1 cellular context compared by ENCODE assay signal in the genomic region with DNA sequence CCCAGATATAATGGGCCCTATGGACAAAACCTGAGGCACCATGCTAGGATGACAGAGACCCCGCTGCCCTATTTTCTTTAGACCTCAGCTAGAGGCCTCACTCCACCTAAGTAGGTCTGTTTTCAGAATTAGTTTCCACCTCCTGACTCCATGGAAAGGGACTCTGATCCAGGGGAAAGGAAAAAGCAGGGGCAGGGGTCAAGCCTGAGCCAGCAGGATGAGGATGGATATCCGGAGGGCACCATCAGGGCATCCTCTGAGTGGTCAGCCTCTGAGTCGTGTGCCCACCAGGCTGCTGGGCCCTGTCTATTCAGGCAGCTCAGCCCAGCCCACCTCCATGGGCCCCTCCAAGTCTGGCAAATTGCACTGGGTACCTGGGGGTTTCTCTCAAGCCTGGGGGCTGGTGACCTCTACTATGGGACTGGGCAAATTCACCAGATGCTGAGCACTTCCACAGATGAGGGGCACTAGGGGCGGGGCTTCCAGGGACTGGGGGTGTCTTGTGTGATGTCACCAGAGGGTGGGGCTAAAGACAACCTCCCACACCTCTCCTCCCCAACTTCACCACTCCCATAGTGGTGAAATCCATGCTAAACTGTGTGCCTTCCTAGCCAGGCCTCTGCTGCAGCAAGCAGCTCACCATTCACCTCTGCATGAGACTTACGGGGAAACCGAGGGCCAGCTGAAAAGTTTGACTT.
TF ChIP-seq lines count a peak whose summit lies in the region.

No MANE protein-coding gene starts in this region.

TF ChIP-seq in GM23338, 12 proteins besides CTCF, POLR2A, EP300 and RAD21:
- TF ChIP-seq POLR2AphosphoS5 (IDR thresholded peaks at IDR 0.05; ENCODE audit: low read depth) = no peak
- TF ChIP-seq, protein P1, sequence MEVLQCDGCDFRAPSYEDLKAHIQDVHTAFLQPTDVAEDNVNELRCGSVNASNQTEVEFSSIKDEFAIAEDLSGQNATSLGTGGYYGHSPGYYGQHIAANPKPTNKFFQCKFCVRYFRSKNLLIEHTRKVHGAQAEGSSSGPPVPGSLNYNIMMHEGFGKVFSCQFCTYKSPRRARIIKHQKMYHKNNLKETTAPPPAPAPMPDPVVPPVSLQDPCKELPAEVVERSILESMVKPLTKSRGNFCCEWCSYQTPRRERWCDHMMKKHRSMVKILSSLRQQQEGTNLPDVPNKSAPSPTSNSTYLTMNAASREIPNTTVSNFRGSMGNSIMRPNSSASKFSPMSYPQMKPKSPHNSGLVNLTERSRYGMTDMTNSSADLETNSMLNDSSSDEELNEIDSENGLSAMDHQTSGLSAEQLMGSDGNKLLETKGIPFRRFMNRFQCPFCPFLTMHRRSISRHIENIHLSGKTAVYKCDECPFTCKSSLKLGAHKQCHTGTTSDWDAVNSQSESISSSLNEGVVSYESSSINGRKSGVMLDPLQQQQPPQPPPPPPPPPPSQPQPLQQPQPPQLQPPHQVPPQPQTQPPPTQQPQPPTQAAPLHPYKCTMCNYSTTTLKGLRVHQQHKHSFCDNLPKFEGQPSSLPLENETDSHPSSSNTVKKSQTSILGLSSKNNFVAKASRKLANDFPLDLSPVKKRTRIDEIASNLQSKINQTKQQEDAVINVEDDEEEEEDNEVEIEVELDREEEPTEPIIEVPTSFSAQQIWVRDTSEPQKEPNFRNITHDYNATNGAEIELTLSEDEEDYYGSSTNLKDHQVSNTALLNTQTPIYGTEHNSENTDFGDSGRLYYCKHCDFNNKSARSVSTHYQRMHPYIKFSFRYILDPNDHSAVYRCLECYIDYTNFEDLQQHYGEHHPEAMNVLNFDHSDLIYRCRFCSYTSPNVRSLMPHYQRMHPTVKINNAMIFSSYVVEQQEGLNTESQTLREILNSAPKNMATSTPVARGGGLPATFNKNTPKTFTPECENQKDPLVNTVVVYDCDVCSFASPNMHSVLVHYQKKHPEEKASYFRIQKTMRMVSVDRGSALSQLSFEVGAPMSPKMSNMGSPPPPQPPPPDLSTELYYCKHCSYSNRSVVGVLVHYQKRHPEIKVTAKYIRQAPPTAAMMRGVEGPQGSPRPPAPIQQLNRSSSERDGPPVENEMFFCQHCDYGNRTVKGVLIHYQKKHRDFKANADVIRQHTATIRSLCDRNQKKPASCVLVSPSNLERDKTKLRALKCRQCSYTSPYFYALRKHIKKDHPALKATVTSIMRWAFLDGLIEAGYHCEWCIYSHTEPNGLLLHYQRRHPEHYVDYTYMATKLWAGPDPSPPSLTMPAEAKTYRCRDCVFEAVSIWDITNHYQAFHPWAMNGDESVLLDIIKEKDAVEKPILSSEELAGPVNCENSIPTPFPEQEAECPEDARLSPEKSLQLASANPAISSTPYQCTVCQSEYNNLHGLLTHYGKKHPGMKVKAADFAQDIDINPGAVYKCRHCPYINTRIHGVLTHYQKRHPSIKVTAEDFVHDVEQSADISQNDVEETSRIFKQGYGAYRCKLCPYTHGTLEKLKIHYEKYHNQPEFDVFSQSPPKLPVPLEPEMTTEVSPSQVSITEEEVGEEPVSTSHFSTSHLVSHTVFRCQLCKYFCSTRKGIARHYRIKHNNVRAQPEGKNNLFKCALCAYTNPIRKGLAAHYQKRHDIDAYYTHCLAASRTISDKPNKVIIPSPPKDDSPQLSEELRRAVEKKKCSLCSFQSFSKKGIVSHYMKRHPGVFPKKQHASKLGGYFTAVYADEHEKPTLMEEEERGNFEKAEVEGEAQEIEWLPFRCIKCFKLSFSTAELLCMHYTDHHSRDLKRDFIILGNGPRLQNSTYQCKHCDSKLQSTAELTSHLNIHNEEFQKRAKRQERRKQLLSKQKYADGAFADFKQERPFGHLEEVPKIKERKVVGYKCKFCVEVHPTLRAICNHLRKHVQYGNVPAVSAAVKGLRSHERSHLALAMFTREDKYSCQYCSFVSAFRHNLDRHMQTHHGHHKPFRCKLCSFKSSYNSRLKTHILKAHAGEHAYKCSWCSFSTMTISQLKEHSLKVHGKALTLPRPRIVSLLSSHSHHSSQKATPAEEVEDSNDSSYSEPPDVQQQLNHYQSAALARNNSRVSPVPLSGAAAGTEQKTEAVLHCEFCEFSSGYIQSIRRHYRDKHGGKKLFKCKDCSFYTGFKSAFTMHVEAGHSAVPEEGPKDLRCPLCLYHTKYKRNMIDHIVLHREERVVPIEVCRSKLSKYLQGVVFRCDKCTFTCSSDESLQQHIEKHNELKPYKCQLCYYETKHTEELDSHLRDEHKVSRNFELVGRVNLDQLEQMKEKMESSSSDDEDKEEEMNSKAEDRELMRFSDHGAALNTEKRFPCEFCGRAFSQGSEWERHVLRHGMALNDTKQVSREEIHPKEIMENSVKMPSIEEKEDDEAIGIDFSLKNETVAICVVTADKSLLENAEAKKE (CRISPR knock-in tag; IDR thresholded peaks at IDR 0.05) = no peak
- TF ChIP-seq, protein P2, sequence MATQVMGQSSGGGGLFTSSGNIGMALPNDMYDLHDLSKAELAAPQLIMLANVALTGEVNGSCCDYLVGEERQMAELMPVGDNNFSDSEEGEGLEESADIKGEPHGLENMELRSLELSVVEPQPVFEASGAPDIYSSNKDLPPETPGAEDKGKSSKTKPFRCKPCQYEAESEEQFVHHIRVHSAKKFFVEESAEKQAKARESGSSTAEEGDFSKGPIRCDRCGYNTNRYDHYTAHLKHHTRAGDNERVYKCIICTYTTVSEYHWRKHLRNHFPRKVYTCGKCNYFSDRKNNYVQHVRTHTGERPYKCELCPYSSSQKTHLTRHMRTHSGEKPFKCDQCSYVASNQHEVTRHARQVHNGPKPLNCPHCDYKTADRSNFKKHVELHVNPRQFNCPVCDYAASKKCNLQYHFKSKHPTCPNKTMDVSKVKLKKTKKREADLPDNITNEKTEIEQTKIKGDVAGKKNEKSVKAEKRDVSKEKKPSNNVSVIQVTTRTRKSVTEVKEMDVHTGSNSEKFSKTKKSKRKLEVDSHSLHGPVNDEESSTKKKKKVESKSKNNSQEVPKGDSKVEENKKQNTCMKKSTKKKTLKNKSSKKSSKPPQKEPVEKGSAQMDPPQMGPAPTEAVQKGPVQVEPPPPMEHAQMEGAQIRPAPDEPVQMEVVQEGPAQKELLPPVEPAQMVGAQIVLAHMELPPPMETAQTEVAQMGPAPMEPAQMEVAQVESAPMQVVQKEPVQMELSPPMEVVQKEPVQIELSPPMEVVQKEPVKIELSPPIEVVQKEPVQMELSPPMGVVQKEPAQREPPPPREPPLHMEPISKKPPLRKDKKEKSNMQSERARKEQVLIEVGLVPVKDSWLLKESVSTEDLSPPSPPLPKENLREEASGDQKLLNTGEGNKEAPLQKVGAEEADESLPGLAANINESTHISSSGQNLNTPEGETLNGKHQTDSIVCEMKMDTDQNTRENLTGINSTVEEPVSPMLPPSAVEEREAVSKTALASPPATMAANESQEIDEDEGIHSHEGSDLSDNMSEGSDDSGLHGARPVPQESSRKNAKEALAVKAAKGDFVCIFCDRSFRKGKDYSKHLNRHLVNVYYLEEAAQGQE (IDR thresholded peaks at IDR 0.05; ENCODE audit: unreplicated experiment) = no peak
- TF ChIP-seq EZH2 (IDR thresholded peaks at IDR 0.05; ENCODE audit: low read depth, unreplicated experiment) = no peak
- TF ChIP-seq ZNF331 (CRISPR knock-in tag; IDR thresholded peaks at IDR 0.05; ENCODE audit: low read depth) = no peak
- TF ChIP-seq JUNB (IDR thresholded peaks at IDR 0.05; ENCODE audit: unreplicated experiment) = no peak
- no peak for TF ChIP-seq CREB1 (CRISPR knock-in tag; IDR thresholded peaks at IDR 0.05; ENCODE audit: low read depth)
- TF ChIP-seq STAT1 (IDR thresholded peaks at IDR 0.05; ENCODE audit: unreplicated experiment) = no peak
- TF ChIP-seq NANOG (IDR thresholded peaks at IDR 0.05; ENCODE audit: borderline replicate concordance) = no peak
- TF ChIP-seq EZH2phosphoT487 (IDR thresholded peaks at IDR 0.05; ENCODE audit: unreplicated experiment) = no peak
